ENCODE assay signal across 1 cellular context in genomic region chr12:111819191-111820158, GRCh38.
TF ChIP-seq lines count a peak whose summit lies in the region.

No MANE protein-coding gene starts in this region.

TF ChIP-seq in GM12878, 131 proteins besides CTCF, POLR2A, EP300 and RAD21:
- TF ChIP-seq MEF2B (IDR thresholded peaks at IDR 0.05; ENCODE audit: partially characterized antibody, poor library complexity, severe bottlenecking): peak; percentile 9
- TF ChIP-seq CBFB (IDR thresholded peaks at IDR 0.05; ENCODE audit: low read depth): no peak
